29 cellular contexts compared by ENCODE assay signal in genomic region chr2:218798767-218799504, GRCh38. TPM values are rescaled to one million over a fixed set of nuclear protein-coding genes. Genes with fewer than 3 reads are reported as not detected.
DNase-seq lines count a peak whose midpoint lies in the region; ATAC-seq, FAIRE-seq and TF ChIP-seq lines count a peak whose summit lies in the region.
"Had no signal": no experiment of that assay in that cellular context is flagged by ENCODE, and none has a peak within 500 bp of the region (broad histone marks: within the 10 kb centered on the region; RNA-seq: fewer than 3 reads in every experiment).

No MANE protein-coding gene starts in this region.

- no peak for TF ChIP-seq CTCF in SK-N-SH (IDR thresholded peaks at IDR 0.05)
- no peak for TF ChIP-seq CTCF in astrocyte (IDR thresholded peaks at IDR 0.05; ENCODE audit: insufficient read depth, low read depth, low read length)
- TF ChIP-seq CTCF in testis (IDR thresholded peaks at IDR 0.05) = no peak

- DNase-seq in SK-N-SH = no peak
- peak; percentile 54 for DNase-seq in astrocyte (ENCODE audit: low read depth)
- DNase-seq in iris pigment epithelial cell (ENCODE audit: low read depth) = peak; percentile 51
- DNase-seq in testis = peak; percentile 38
- DNase-seq in glomerular visceral epithelial cell (ENCODE audit: extremely low spot score) = no peak
- DNase-seq in NCI-H345 treated with DMSO at 0.1 percent for 48 hours (lab: John Stamatoyannopoulos, UW; ENCODE audit: unreplicated experiment) = no peak
- DNase-seq: activated CD4-positive, alpha-beta T cell treated with anti-CD3 and anti-CD28 coated beads for 1 hour; activated naive CD4-positive, alpha-beta T cell treated with anti-CD3 and anti-CD28 coated beads, Interleukin-2, amount 50 U/mL, for 16 hours; effector CD4-positive, alpha-beta T cell; gastrocnemius medialis; HCEC 1CT; kidney glomerular epithelial cell; NCI-H1436 treated with DMSO at 0.1 percent for 48 hours; occipital lobe; retina; stimulated activated CD4-positive, alpha-beta T cell treated with anti-CD3 and anti-CD28 coated beads, Interleukin-4, amount 100 ng/mL, for 4 hours; T1000; transverse colon had no signal

- no peaks in the 10 kb centered on the region for H4K20me1 ChIP-seq in SK-N-SH (ENCODE audit: insufficient read depth)
- H4K20me1 ChIP-seq in astrocyte (ENCODE audit: insufficient read depth, low read length) = no peaks in the 10 kb centered on the region

- H3K27me3 Mint-ChIP-seq in astrocyte (ENCODE audit: low read depth, unreplicated experiment) = no peaks in the 10 kb centered on the region

- H3K27me3 ChIP-seq in SK-N-SH (ENCODE audit: insufficient read depth) (no peaks in the 10 kb centered on the region; the same call in 1 of the 2 replicates), astrocyte (ENCODE audit: insufficient read depth, low read length) (peaks cover 8% of the 10 kb centered on the region), testis (no peaks in the 10 kb centered on the region)
- H3K27me3 ChIP-seq: ascending aorta, gastrocnemius medialis, transverse colon had no signal

- FAIRE-seq in astrocyte (lab: Jason Lieb, UNC) = no peak
- FAIRE-seq: A204.1 had no signal

- no peak for TF ChIP-seq POLR2A in testis (IDR thresholded peaks at IDR 0.05)

- POLR2A ChIA-PET in SK-N-SH (lab: Yijun Ruan, JAX) = no interaction called here

- WGBS in SK-N-SH (ENCODE audit: low lambda C conversion rate) = 51% methylated on average over 12 of the region's 12 CpGs
- WGBS in testis, 2 donors = 59 to 61% methylated on average over 12 of the region's 12 CpGs

- ATAC-seq in SK-N-SH treated with all-trans-retinoic acid at 6 μM for 48 hours = no peak
- no peak for ATAC-seq in GM19455 (IDR thresholded peaks at IDR 0.05; ENCODE audit: unreplicated experiment)
- ATAC-seq: gastrocnemius medialis had no signal

- CTCF ChIA-PET in SK-N-SH (lab: Yijun Ruan, JAX) = no interaction called here

- no peak overlapping the region for H2AFZ ChIP-seq in SK-N-SH (ENCODE audit: low read depth)
- no peak overlapping the region for H2AFZ ChIP-seq in astrocyte (ENCODE audit: low read depth, low read length)

- H3K79me2 ChIP-seq in SK-N-SH (ENCODE audit: insufficient read depth) (no peaks in the 10 kb centered on the region), astrocyte (ENCODE audit: insufficient read depth, low read length) (no peaks in the 10 kb centered on the region)

- intact Hi-C loops in testis (cut with DNase I; ENCODE audit: low total_unique reads) = no loop called here

- no peak overlapping the region for H3K4me3 Mint-ChIP-seq in astrocyte (ENCODE audit: unreplicated experiment)
- H3K4me3 Mint-ChIP-seq: stimulated activated naive CD8-positive, alpha-beta T cell treated with anti-CD3 and anti-CD28 coated beads, Interleukin-15, Interleukin-2, amounts not matched to agents 100 ng/mL and 50 ng/mL, for 24 hours had no signal

- H3F3A ChIP-seq in SK-N-SH (replicated peaks; ENCODE audit: insufficient read depth) = no peaks in the 10 kb centered on the region

- H3K4me1 ChIP-seq in SK-N-SH (ENCODE audit: control insufficient read depth in 1 of 2, insufficient read depth in 2 of 2, low read depth in 1 of 2, low read length in 1 of 2) = peaks cover 0 to 6% of the 10 kb centered on the region in 2 experiments; a peak in 1 of 4 replicates
- H3K4me1 ChIP-seq in astrocyte (ENCODE audit: insufficient read depth, low read length) = peaks cover 5% of the 10 kb centered on the region
- H3K4me1 ChIP-seq in testis = no peaks in the 10 kb centered on the region
- H3K4me1 ChIP-seq: ascending aorta had no signal

- H3K36me3 ChIP-seq in SK-N-SH (replicated peaks in 1 of 2; ENCODE audit: control insufficient read depth in 1 of 2, insufficient read depth in 2 of 2, low read length in 1 of 2) = no peaks in the 10 kb centered on the region
- no peaks in the 10 kb centered on the region for H3K36me3 ChIP-seq in astrocyte (ENCODE audit: insufficient read depth, low read length)
- H3K36me3 ChIP-seq in testis (ENCODE audit: low read depth, missing control alignments) = no peaks in the 10 kb centered on the region
- H3K36me3 ChIP-seq: ascending aorta, gastrocnemius medialis, transverse colon had no signal

- no peaks in the 10 kb centered on the region for H3K9me3 Mint-ChIP-seq in astrocyte (ENCODE audit: unreplicated experiment)
- H3K9me3 Mint-ChIP-seq: stimulated activated naive CD8-positive, alpha-beta T cell treated with anti-CD3 and anti-CD28 coated beads, Interleukin-15, Interleukin-2, amounts not matched to agents 100 ng/mL and 50 ng/mL, for 24 hours had no signal

- no peaks in the 10 kb centered on the region for H3K9me3 ChIP-seq in SK-N-SH
- H3K9me3 ChIP-seq in astrocyte (ENCODE audit: insufficient read depth, low read depth, low read length) = no peaks in the 10 kb centered on the region
- no peaks in the 10 kb centered on the region for H3K9me3 ChIP-seq in testis
- H3K9me3 ChIP-seq: ascending aorta, gastrocnemius medialis, transverse colon had no signal

- TF ChIP-seq EP300 in SK-N-SH (IDR thresholded peaks at IDR 0.05; ENCODE audit: borderline replicate concordance in 1 of 2, low read depth in 1 of 2, low read length in 1 of 2) = 0 out of 4 replicates have a peak, but pooled peaks of 1 of the 2 experiments have one; percentile 13

- H3K4me3 ChIP-seq in SK-N-SH (ENCODE audit: low read depth in 2 of 2, low read length in 1 of 2) (no peak overlapping the region), astrocyte (ENCODE audit: insufficient read depth, low read depth, low read length) (no peak overlapping the region), testis (no peak overlapping the region)
- H3K4me3 ChIP-seq: ascending aorta, gastrocnemius medialis, lung, transverse colon had no signal

- H3K27ac ChIP-seq in SK-N-SH (ENCODE audit: low read depth in 2 of 2, low read length in 1 of 2) = no peak overlapping the region
- H3K27ac ChIP-seq in astrocyte (ENCODE audit: low read depth, low read length) = no peak overlapping the region
- H3K27ac ChIP-seq in testis = no peak overlapping the region
- H3K27ac ChIP-seq: ascending aorta, gastrocnemius medialis, KMS-11, transverse colon had no signal

- no peaks in the 10 kb centered on the region for H3K4me1 Mint-ChIP-seq in astrocyte (ENCODE audit: low read depth, unreplicated experiment)

- H3K4me2 ChIP-seq in SK-N-SH (no peak overlapping the region), astrocyte (ENCODE audit: low read length) (no peak overlapping the region)
- H3K4me2 ChIP-seq: KMS-11 had no signal

- no peaks in the 10 kb centered on the region for H3K9me2 ChIP-seq in SK-N-SH

- TF ChIP-seq RAD21 in SK-N-SH (IDR thresholded peaks at IDR 0.05; ENCODE audit: low read length) = no peak

- no peaks in the 10 kb centered on the region for H3K36me3 Mint-ChIP-seq in astrocyte (ENCODE audit: low read depth, unreplicated experiment)

- H3K9ac ChIP-seq in SK-N-SH = no peak overlapping the region
- H3K9ac ChIP-seq in astrocyte (ENCODE audit: low read length) = no peak overlapping the region
- H3K9ac ChIP-seq: KMS-11 had no signal

- H3K27ac Mint-ChIP-seq in astrocyte (ENCODE audit: unreplicated experiment) = no peak overlapping the region
- H3K27ac Mint-ChIP-seq: stimulated activated naive CD8-positive, alpha-beta T cell treated with anti-CD3 and anti-CD28 coated beads, Interleukin-15, Interleukin-2, amounts not matched to agents 100 ng/mL and 50 ng/mL, for 24 hours had no signal

TF ChIP-seq in SK-N-SH, 30 proteins besides CTCF, POLR2A, EP300 and RAD21:
- peak; percentile 28 for TF ChIP-seq CHD2 (IDR thresholded peaks at IDR 0.05; ENCODE audit: low read length, partially characterized antibody)
- peak; percentile 62 for TF ChIP-seq GATA2 (CRISPR knock-in tag; IDR thresholded peaks at IDR 0.05)
- TF ChIP-seq FOSL2 (IDR thresholded peaks at IDR 0.05; ENCODE audit: borderline replicate concordance, low read depth) = no peak
- TF ChIP-seq JUND (IDR thresholded peaks at IDR 0.05) = no peak

TF ChIP-seq in SK-N-SH treated with all-trans-retinoic acid at 6 μM for 48 hours, 23 proteins besides CTCF, POLR2A, EP300 and RAD21:
- TF ChIP-seq SNAI2 (CRISPR knock-in tag; IDR thresholded peaks at IDR 0.05) (no peak), RARB (CRISPR knock-in tag; IDR thresholded peaks at IDR 0.05) (no peak), TCF4 (CRISPR knock-in tag; IDR thresholded peaks at IDR 0.05; ENCODE audit: borderline replicate concordance) (no peak), TOX (CRISPR knock-in tag; IDR thresholded peaks at IDR 0.05; ENCODE audit: borderline replicate concordance) (no peak), TSHZ2 (CRISPR knock-in tag; IDR thresholded peaks at IDR 0.05) (no peak)
TF ChIP-seq in SK-N-SH treated with all-trans-retinoic acid at 6 μM for 48 hours: peak in this region for 0.

RNA-seq across cellular contexts. Expression of gene CYP27A1, which starts 17.0 kb away (rescaled TPM):
- polyA plus RNA-seq in SK-N-SH (2012; rRNA removed) (0.18 and 0.54 TPM in 2 replicates), testis (ENCODE audit: insufficient read depth, low read depth, low replicate concordance) (30.2 TPM)
- 0.19 and 0.46 TPM in 2 replicates for polyA plus RNA-seq in SK-N-SH (2012; cell fraction: cytosol; rRNA removed)
- 0.66 and 0.76 TPM in 2 replicates for polyA plus RNA-seq in SK-N-SH (2012; cell fraction: nucleus; rRNA removed)
- total RNA-seq in astrocyte (3.9 and 4.3 TPM in 2 replicates), testis (10 to 100 TPM; 37.2 to 62.8 TPM)
- total RNA-seq: activated CD8-positive, alpha-beta memory T cell treated with anti-CD3 and anti-CD28 coated beads for 36 hours; G401 had no signal

RNA-seq across cellular contexts. Expression of gene PRKAG3, which starts 32.7 kb away (rescaled TPM):
- polyA plus RNA-seq in SK-N-SH (2012; rRNA removed) (not detected in 2 replicates), testis (ENCODE audit: insufficient read depth, low read depth, low replicate concordance) (0.40 TPM)
- polyA plus RNA-seq in SK-N-SH (2012; cell fraction: cytosol; rRNA removed) = not detected in 2 replicates
- not detected in 2 replicates for polyA plus RNA-seq in SK-N-SH (2012; cell fraction: nucleus; rRNA removed)
- total RNA-seq in astrocyte (not detected in 2 replicates), testis (under 1 TPM; 0.25 to 0.39 TPM)
- total RNA-seq: activated CD8-positive, alpha-beta memory T cell treated with anti-CD3 and anti-CD28 coated beads for 36 hours; ascending aorta; cerebellum; G401; HT-29; lung; occipital lobe; transverse colon had no signal

Comparison
In these comparisons a context has a peak if more than half of its experiments do, and no peak if none do; other contexts are left out.
1. DNase-seq: peak in astrocyte (single experiment), iris pigment epithelial cell (single experiment) and testis (single experiment); none in SK-N-SH (single experiment), glomerular visceral epithelial cell (single experiment) and NCI-H345 treated with DMSO at 0.1 percent for 48 hours (single experiment).